1 cellular context compared by ENCODE assay signal in the genomic region with DNA sequence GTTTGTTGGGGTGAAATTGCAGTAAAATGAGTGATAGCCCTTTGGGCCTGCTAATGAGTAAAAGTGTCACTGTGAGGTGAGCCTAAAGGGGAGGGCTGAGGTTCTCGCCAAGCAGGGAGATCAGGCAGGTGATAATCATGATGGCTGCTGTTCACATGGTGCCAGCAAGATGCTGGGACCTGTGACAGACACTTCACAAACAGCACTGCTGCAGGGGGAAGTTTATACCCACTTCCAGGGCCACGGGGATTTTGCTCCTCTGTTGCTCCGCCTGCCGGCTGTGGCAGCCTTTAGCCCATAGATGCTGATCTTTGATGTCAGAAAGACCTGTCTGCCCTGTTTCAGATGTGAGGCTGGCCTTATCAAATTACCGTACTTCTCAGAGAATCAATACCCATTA.
TF ChIP-seq lines count a peak whose summit lies in the region.

No MANE protein-coding gene starts in this region.

TF ChIP-seq in H1, 55 proteins besides CTCF, POLR2A, EP300 and RAD21 (continued from another document):
- TF ChIP-seq, protein P1, sequence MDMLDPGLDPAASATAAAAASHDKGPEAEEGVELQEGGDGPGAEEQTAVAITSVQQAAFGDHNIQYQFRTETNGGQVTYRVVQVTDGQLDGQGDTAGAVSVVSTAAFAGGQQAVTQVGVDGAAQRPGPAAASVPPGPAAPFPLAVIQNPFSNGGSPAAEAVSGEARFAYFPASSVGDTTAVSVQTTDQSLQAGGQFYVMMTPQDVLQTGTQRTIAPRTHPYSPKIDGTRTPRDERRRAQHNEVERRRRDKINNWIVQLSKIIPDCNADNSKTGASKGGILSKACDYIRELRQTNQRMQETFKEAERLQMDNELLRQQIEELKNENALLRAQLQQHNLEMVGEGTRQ (IDR thresholded peaks at IDR 0.05; ENCODE audit: low read length): no peak
- no peak for TF ChIP-seq SAP30 (IDR thresholded peaks at IDR 0.05; ENCODE audit: insufficient read depth, insufficient replicate concordance, low read length)
- TF ChIP-seq CREB1 (IDR thresholded peaks at IDR 0.05): no peak
- TF ChIP-seq SUZ12 (IDR thresholded peaks at IDR 0.05; ENCODE audit: low read length): no peak
- TF ChIP-seq KDM4A (IDR thresholded peaks at IDR 0.05; ENCODE audit: low read depth, low read length, severe bottlenecking): no peak
- no peak for TF ChIP-seq JUN (IDR thresholded peaks at IDR 0.05; ENCODE audit: low read depth, low read length)
- no peak for TF ChIP-seq JUND (IDR thresholded peaks at IDR 0.05; ENCODE audit: low read length)
- TF ChIP-seq SRF (IDR thresholded peaks at IDR 0.05; ENCODE audit: low read depth, low read length): no peak
- TF ChIP-seq GTF2F1 (IDR thresholded peaks at IDR 0.05; ENCODE audit: borderline replicate concordance, low read depth, low read length): no peak
- TF ChIP-seq GABPA (IDR thresholded peaks at IDR 0.05; ENCODE audit: borderline replicate concordance, insufficient read depth, low read length): no peak
- no peak for TF ChIP-seq ZNF274 (IDR thresholded peaks at IDR 0.05; ENCODE audit: borderline replicate concordance, extremely low read depth, low read length)
- no peak for TF ChIP-seq HDAC2 (IDR thresholded peaks at IDR 0.05; ENCODE audit: borderline replicate concordance in 1 of 2, low read depth in 2 of 2, low read length in 2 of 2)
- no peak for TF ChIP-seq KDM5A (IDR thresholded peaks at IDR 0.05; ENCODE audit: low read length)
- TF ChIP-seq POU5F1 (IDR thresholded peaks at IDR 0.05; ENCODE audit: low read depth, low read length): no peak
- TF ChIP-seq ASH2L (IDR thresholded peaks at IDR 0.05; ENCODE audit: low read length): no peak
TF ChIP-seq in H1: peak in this region for 0.
